11 cellular contexts compared by ENCODE assay signal in genomic region chr11:76686261-76687079, GRCh38. TPM values are rescaled to one million over a fixed set of nuclear protein-coding genes. Genes with fewer than 3 reads are reported as not detected.
DNase-seq lines count a peak whose midpoint lies in the region; ATAC-seq, FAIRE-seq and TF ChIP-seq lines count a peak whose summit lies in the region.
"Had no signal": no experiment of that assay in that cellular context is flagged by ENCODE, and none has a peak within 500 bp of the region (broad histone marks: within the 10 kb centered on the region; RNA-seq: fewer than 3 reads in every experiment).

No MANE protein-coding gene starts in this region.

- FAIRE-seq in GM19239 (lab: Jason Lieb, UNC), result no peak
- FAIRE-seq: kidney had no signal

- no peaks in the 10 kb centered on the region for H3K4me1 ChIP-seq in osteoblast (ENCODE audit: insufficient read depth, low read length)

- no peaks in the 10 kb centered on the region for H4K20me1 ChIP-seq in osteoblast (ENCODE audit: insufficient read depth, low read length)

- no peak for DNase-seq in activated CD4-positive, alpha-beta T cell treated with anti-CD3 and anti-CD28 coated beads, Interleukin-2, amount 10 ng/mL, durations not matched to agents 24 days and 14 days
- DNase-seq in activated CD4-positive, alpha-beta T cell treated with anti-CD3 and anti-CD28 coated beads for 4 hours, result no peak
- no peak for DNase-seq in activated CD8-positive, alpha-beta T cell treated with anti-CD3 and anti-CD28 coated beads, Interleukin-2, amount 10 ng/mL, durations not matched to agents 7 days and 5 days
- DNase-seq in osteoblast (ENCODE audit: insufficient read length, low spot score, missing footprints) (peak; percentile 87), GM19239 (ENCODE audit: insufficient read length, low spot score) (no peak), cerebellar cortex (ENCODE audit: low spot score) (no peak), NCI-H1092 treated with DMSO at 0.1 percent for 48 hours (lab: John Stamatoyannopoulos, UW) (no peak)
- DNase-seq: kidney, NCI-H2171, trophoblast cell had no signal

- POLR2A ChIA-PET in activated CD8-positive, alpha-beta T cell treated with anti-CD3 and anti-CD28 coated beads, Interleukin-2, amount 10 ng/mL, durations not matched to agents 7 days and 5 days (lab: Charles Lee), result interaction anchor here (0.7 to 1.2 kb wide), 4 partner anchors 14 to 467 kb away, joined by 3 read pairs; no protein-coding TSS in a partner anchor

- H3K27ac ChIP-seq in osteoblast (ENCODE audit: low read depth, low read length), result no peak overlapping the region

- H3K79me2 ChIP-seq in osteoblast (ENCODE audit: insufficient read depth, low read length), result no peaks in the 10 kb centered on the region

- no peaks in the 10 kb centered on the region for H3K9me3 ChIP-seq in osteoblast (ENCODE audit: low read depth, low read length)

- H3K4me2 ChIP-seq in osteoblast (ENCODE audit: insufficient read depth, low read length), result no peak overlapping the region

- no peak overlapping the region for H3K4me3 ChIP-seq in osteoblast (ENCODE audit: insufficient read depth, low read length)

- peak; percentile 64 for ATAC-seq in HG02852 (IDR thresholded peaks at IDR 0.05; ENCODE audit: unreplicated experiment)
- ATAC-seq in activated CD8-positive, alpha-beta T cell treated with anti-CD3 and anti-CD28 coated beads, Interleukin-2, amount 10 ng/mL, durations not matched to agents 7 days and 5 days, result peak; percentile 70

- peak overlapping the region; percentile 27 for H3K27ac Mint-ChIP-seq in activated CD4-positive, alpha-beta T cell treated with anti-CD3 and anti-CD28 coated beads, Interleukin-2, amount 10 ng/mL, durations not matched to agents 24 days and 14 days
- H3K27ac Mint-ChIP-seq in activated CD8-positive, alpha-beta T cell treated with anti-CD3 and anti-CD28 coated beads, Interleukin-2, amount 10 ng/mL, durations not matched to agents 7 days and 5 days, result peak overlapping the region; percentile 84

- no peaks in the 10 kb centered on the region for H3K36me3 Mint-ChIP-seq in activated CD4-positive, alpha-beta T cell treated with anti-CD3 and anti-CD28 coated beads, Interleukin-2, amount 10 ng/mL, durations not matched to agents 24 days and 14 days (ENCODE audit: low read depth)
- H3K36me3 Mint-ChIP-seq in activated CD8-positive, alpha-beta T cell treated with anti-CD3 and anti-CD28 coated beads, Interleukin-2, amount 10 ng/mL, durations not matched to agents 7 days and 5 days (ENCODE audit: low read depth), result no peaks in the 10 kb centered on the region

- H3K36me3 ChIP-seq in osteoblast (ENCODE audit: insufficient read depth, low read length), result no peaks in the 10 kb centered on the region

- H2AFZ ChIP-seq in osteoblast (ENCODE audit: low read length), result no peak overlapping the region

- H3K4me1 Mint-ChIP-seq in activated CD4-positive, alpha-beta T cell treated with anti-CD3 and anti-CD28 coated beads, Interleukin-2, amount 10 ng/mL, durations not matched to agents 24 days and 14 days, result peaks cover 12% of the 10 kb centered on the region
- peaks cover 26% of the 10 kb centered on the region for H3K4me1 Mint-ChIP-seq in activated CD8-positive, alpha-beta T cell treated with anti-CD3 and anti-CD28 coated beads, Interleukin-2, amount 10 ng/mL, durations not matched to agents 7 days and 5 days (ENCODE audit: low read depth)

- H3K27me3 ChIP-seq in osteoblast (ENCODE audit: insufficient read depth, low read length), result peaks cover 11% of the 10 kb centered on the region

- H3K9me3 Mint-ChIP-seq in activated CD4-positive, alpha-beta T cell treated with anti-CD3 and anti-CD28 coated beads, Interleukin-2, amount 10 ng/mL, durations not matched to agents 24 days and 14 days, result no peaks in the 10 kb centered on the region
- no peaks in the 10 kb centered on the region for H3K9me3 Mint-ChIP-seq in activated CD8-positive, alpha-beta T cell treated with anti-CD3 and anti-CD28 coated beads, Interleukin-2, amount 10 ng/mL, durations not matched to agents 7 days and 5 days (ENCODE audit: insufficient read depth)

- peak overlapping the region; percentile 46 for H3K4me3 Mint-ChIP-seq in activated CD4-positive, alpha-beta T cell treated with anti-CD3 and anti-CD28 coated beads, Interleukin-2, amount 10 ng/mL, durations not matched to agents 24 days and 14 days
- peak overlapping the region; percentile 62 for H3K4me3 Mint-ChIP-seq in activated CD8-positive, alpha-beta T cell treated with anti-CD3 and anti-CD28 coated beads, Interleukin-2, amount 10 ng/mL, durations not matched to agents 7 days and 5 days

- H3K27me3 Mint-ChIP-seq in activated CD4-positive, alpha-beta T cell treated with anti-CD3 and anti-CD28 coated beads, Interleukin-2, amount 10 ng/mL, durations not matched to agents 24 days and 14 days, result peaks cover 3% of the 10 kb centered on the region
- peaks cover 4% of the 10 kb centered on the region for H3K27me3 Mint-ChIP-seq in activated CD8-positive, alpha-beta T cell treated with anti-CD3 and anti-CD28 coated beads, Interleukin-2, amount 10 ng/mL, durations not matched to agents 7 days and 5 days (ENCODE audit: low read depth)

- intact Hi-C loops in activated CD4-positive, alpha-beta T cell treated with anti-CD3 and anti-CD28 coated beads, Interleukin-2, amount 10 ng/mL, durations not matched to agents 24 days and 14 days (cut with micrococcal nuclease), result no loop called here

- CTCF ChIA-PET in activated CD8-positive, alpha-beta T cell treated with anti-CD3 and anti-CD28 coated beads, Interleukin-2, amount 10 ng/mL, durations not matched to agents 7 days and 5 days (lab: Charles Lee), result interaction anchor here (0.7 to 1.8 kb wide), 10 partner anchors 9 to 479 kb away, joined by 3 to 11 read pairs (median 4); no protein-coding TSS in a partner anchor

- no peak for TF ChIP-seq CTCF in osteoblast (IDR thresholded peaks at IDR 0.05; ENCODE audit: extremely low read depth, low read depth, low read length)

RNA-seq across cellular contexts. Expression of gene LRRC32, which starts 15.9 kb away (rescaled TPM):
- total RNA-seq in activated CD4-positive, alpha-beta T cell treated with anti-CD3 and anti-CD28 coated beads, Interleukin-2, amount 10 ng/mL, durations not matched to agents 24 days and 14 days, result 6.6 and 8.6 TPM in 2 replicates
- under 1 TPM; 0.23 to 0.32 TPM for total RNA-seq in activated CD8-positive, alpha-beta T cell treated with anti-CD3 and anti-CD28 coated beads, Interleukin-2, amount 10 ng/mL, durations not matched to agents 7 days and 5 days
- total RNA-seq in osteoblast, result 37.6 and 41.3 TPM in 2 replicates
